In genomic region chrX:16124201-16124600, GRCh38 we compare ENCODE assay signal across 26 cellular contexts. TPM values are rescaled to one million over a fixed set of nuclear protein-coding genes. Genes with fewer than 3 reads are reported as not detected.
A peak's percentile ranks its signal among the peaks of the same experiment; 100 is the strongest.
DNase-seq lines count a peak whose midpoint lies in the region; ATAC-seq, FAIRE-seq and TF ChIP-seq lines count a peak whose summit lies in the region.
"Had no signal": no experiment of that assay in that cellular context is flagged by ENCODE, and none has a peak within 500 bp of the region (broad histone marks: within the 10 kb centered on the region; RNA-seq: fewer than 3 reads in every experiment).

No MANE protein-coding gene starts in this region.

- H3K27ac Mint-ChIP-seq in osteocyte (ENCODE audit: unreplicated experiment) = no peak overlapping the region
- no peak overlapping the region for H3K27ac Mint-ChIP-seq in stimulated activated effector memory CD8-positive, alpha-beta T cell treated with anti-CD3 and anti-CD28 coated beads, Interleukin-12 subunit alpha, Interleukin-12 subunit beta, amount 100 ng/mL, for 72 hours
- H3K27ac Mint-ChIP-seq: activated CD4-positive, alpha-beta T cell treated with anti-CD3 and anti-CD28 coated beads, Interleukin-2, amount 10 ng/mL, durations not matched to agents 7 days and 5 days; naive thymus-derived CD8-positive, alpha-beta T cell; T-helper 1 cell treated with Interleukin-12 subunit alpha and Interleukin-12 subunit beta and Interleukin-4 antibody, amounts not matched to agents 30 μg/mL and 1 μg/mL, for 36 hours had no signal

- intact Hi-C loops in OCI-LY7 (cut with micrococcal nuclease; ENCODE audit: unreplicated experiment) = loop anchor here (5.0 kb wide), 2 partner anchors 192 to 272 kb away; partner anchors contain the start of gene AP1S2
- intact Hi-C loops in sigmoid colon (cut with DNase I) = loop anchor here (10.0 kb wide), 1 partner anchor 321 kb away; no protein-coding TSS in a partner anchor

- DNase-seq in GM12892 (ENCODE audit: insufficient read length) (no peak), OCI-LY7 (ENCODE audit: low spot score) (no peak), osteocyte (ENCODE audit: extremely low spot score, unreplicated experiment) (no peak), DMS114 treated with DMSO at 0.1 percent for 48 hours (lab: John Stamatoyannopoulos, UW; ENCODE audit: unreplicated experiment) (no peak), sigmoid colon (no peak), NCI-H748 treated with DMSO at 0.1 percent for 48 hours (lab: John Stamatoyannopoulos, UW) (no peak)
- DNase-seq in stimulated activated effector memory CD8-positive, alpha-beta T cell treated with anti-CD3 and anti-CD28 coated beads, Interleukin-12 subunit alpha, Interleukin-12 subunit beta, amount 100 ng/mL, for 72 hours (ENCODE audit: low spot score in 2 of 2) = no peak
- DNase-seq: activated CD4-positive, alpha-beta T cell treated with anti-CD3 and anti-CD28 coated beads, Interleukin-2, amount 10 ng/mL, durations not matched to agents 7 days and 5 days; activated naive CD4-positive, alpha-beta T cell; activated T-cell treated with anti-CD3 and anti-CD28 coated beads, Interleukin-2, amount 50 U/mL, for 48 hours; left colon; naive thymus-derived CD8-positive, alpha-beta T cell; NCI-H1417; NCI-H510A treated with DMSO at 0.1 percent for 48 hours; stimulated activated naive CD8-positive, alpha-beta T cell treated with anti-CD3 and anti-CD28 coated beads, Interleukin-15, Interleukin-2, amounts not matched to agents 100 U/mL and 50 U/mL, for 24 hours; thyroid gland had no signal

- no peak overlapping the region for H3K4me3 ChIP-seq in OCI-LY7 (ENCODE audit: low read depth, low read length, poor library complexity, severe bottlenecking)
- H3K4me3 ChIP-seq in gastroesophageal sphincter = peak overlapping the region; percentile 46 to 77
- peak overlapping the region in 1 of 4 donors; percentile 9 for H3K4me3 ChIP-seq in sigmoid colon
- H3K4me3 ChIP-seq: breast epithelium, coronary artery, K562, right atrium auricular region, SJSA1, thyroid gland had no signal

- no peaks in the 10 kb centered on the region for H3K36me3 ChIP-seq in OCI-LY7 (ENCODE audit: insufficient read depth, low read length)
- no peaks in the 10 kb centered on the region for H3K36me3 ChIP-seq in gastroesophageal sphincter
- no peaks in the 10 kb centered on the region for H3K36me3 ChIP-seq in sigmoid colon
- H3K36me3 ChIP-seq: breast epithelium, right atrium auricular region, SJSA1, thyroid gland had no signal

- H3K9me3 ChIP-seq in OCI-LY7 (ENCODE audit: low read length) (peaks cover under 1% of the 10 kb centered on the region; the same call in 1 of the 2 replicates), gastroesophageal sphincter (no peaks in the 10 kb centered on the region), sigmoid colon (no peaks in the 10 kb centered on the region)
- H3K9me3 ChIP-seq: SJSA1, thyroid gland had no signal

- 57 to 63% methylated on average over 3 of the region's 7 CpGs for WGBS in gastroesophageal sphincter (ENCODE audit: low coverage in 1 of 2), 2 donors
- WGBS in sigmoid colon, 2 donors = 85 to 89% methylated on average over 7 of the region's 7 CpGs

- H3K9me3 Mint-ChIP-seq in osteocyte (ENCODE audit: unreplicated experiment) = peaks cover 3% of the 10 kb centered on the region
- H3K9me3 Mint-ChIP-seq in stimulated activated effector memory CD8-positive, alpha-beta T cell treated with anti-CD3 and anti-CD28 coated beads, Interleukin-12 subunit alpha, Interleukin-12 subunit beta, amount 100 ng/mL, for 72 hours = no peaks in the 10 kb centered on the region
- H3K9me3 Mint-ChIP-seq: activated CD4-positive, alpha-beta T cell treated with anti-CD3 and anti-CD28 coated beads, Interleukin-2, amount 10 ng/mL, durations not matched to agents 7 days and 5 days; T-helper 1 cell treated with Interleukin-12 subunit alpha and Interleukin-12 subunit beta and Interleukin-4 antibody, amounts not matched to agents 30 μg/mL and 1 μg/mL, for 36 hours had no signal

- POLR2A ChIA-PET in OCI-LY7 (lab: Charles Lee) = no interaction called here

- no peak for ATAC-seq in gastroesophageal sphincter
- ATAC-seq in stimulated activated effector memory CD8-positive, alpha-beta T cell treated with anti-CD3 and anti-CD28 coated beads, Interleukin-12 subunit alpha, Interleukin-12 subunit beta, amount 100 ng/mL, for 72 hours = no peak
- ATAC-seq: left colon; stimulated activated naive CD8-positive, alpha-beta T cell treated with anti-CD3 and anti-CD28 coated beads, Interleukin-15, Interleukin-2, amounts not matched to agents 100 U/mL and 50 U/mL, for 24 hours had no signal

- TF ChIP-seq EP300 in gastroesophageal sphincter (IDR thresholded peaks at IDR 0.05) (no peak), sigmoid colon (IDR thresholded peaks at IDR 0.05) (no peak)

- CTCF ChIA-PET in OCI-LY7 (lab: Charles Lee; ENCODE audit: unreplicated experiment) = no interaction called here

- TF ChIP-seq CTCF in OCI-LY7 (conservative IDR thresholded peaks at IDR 0.05; ENCODE audit: low read length) (no peak), gastroesophageal sphincter (IDR thresholded peaks at IDR 0.05) (no peak), osteocyte (IDR thresholded peaks at IDR 0.05) (no peak), sigmoid colon (IDR thresholded peaks at IDR 0.05) (no peak)

- H3K27me3 ChIP-seq in gastroesophageal sphincter = no peaks in the 10 kb centered on the region
- no peaks in the 10 kb centered on the region for H3K27me3 ChIP-seq in sigmoid colon
- H3K27me3 ChIP-seq: right atrium auricular region, SJSA1, thyroid gland had no signal

- H3K4me1 ChIP-seq in OCI-LY7 (ENCODE audit: insufficient read depth, low read length, poor library complexity, severe bottlenecking) = peaks cover 74% of the 10 kb centered on the region
- H3K4me1 ChIP-seq in gastroesophageal sphincter = peaks cover 0 to 3% (median 0%) of the 10 kb centered on the region in 3 donors
- peaks cover 0 to 5% (median 0%) of the 10 kb centered on the region in 4 donors for H3K4me1 ChIP-seq in sigmoid colon
- H3K4me1 ChIP-seq: breast epithelium, right atrium auricular region, thyroid gland had no signal

- H3K9me2 ChIP-seq in OCI-LY7 (ENCODE audit: insufficient read depth, low read length) = no peaks in the 10 kb centered on the region

- H3K36me3 Mint-ChIP-seq in osteocyte (ENCODE audit: unreplicated experiment) = no peaks in the 10 kb centered on the region
- no peaks in the 10 kb centered on the region for H3K36me3 Mint-ChIP-seq in stimulated activated effector memory CD8-positive, alpha-beta T cell treated with anti-CD3 and anti-CD28 coated beads, Interleukin-12 subunit alpha, Interleukin-12 subunit beta, amount 100 ng/mL, for 72 hours
- H3K36me3 Mint-ChIP-seq: naive thymus-derived CD8-positive, alpha-beta T cell had no signal

- H3K27ac ChIP-seq in OCI-LY7 (ENCODE audit: low read depth, low read length, poor library complexity, severe bottlenecking) (no peak overlapping the region), gastroesophageal sphincter (peak overlapping the region; percentile 20 to 59 (median 38)), sigmoid colon (peak overlapping the region in 1 of 4 donors; percentile 31)
- H3K27ac ChIP-seq: breast epithelium, coronary artery, right atrium auricular region, thyroid gland had no signal

- BruUV-seq in OCI-LY7 (replicated peaks; lab: Mats Ljungman, UMichigan) = no TSS peak

- no peaks in the 10 kb centered on the region for H4K20me1 ChIP-seq in OCI-LY7 (ENCODE audit: insufficient read depth, low read length)

- peaks cover under 1% of the 10 kb centered on the region for H3K27me3 Mint-ChIP-seq in osteocyte (ENCODE audit: unreplicated experiment)

- H3K4me1 Mint-ChIP-seq in osteocyte (ENCODE audit: unreplicated experiment) = peaks cover 37% of the 10 kb centered on the region
- peaks cover 14% of the 10 kb centered on the region for H3K4me1 Mint-ChIP-seq in stimulated activated effector memory CD8-positive, alpha-beta T cell treated with anti-CD3 and anti-CD28 coated beads, Interleukin-12 subunit alpha, Interleukin-12 subunit beta, amount 100 ng/mL, for 72 hours

- H3K79me2 ChIP-seq in OCI-LY7 (ENCODE audit: insufficient read depth, low read depth, low read length) = no peaks in the 10 kb centered on the region

- no peak overlapping the region for H3K4me2 ChIP-seq in OCI-LY7 (ENCODE audit: low read length)

- H3K4me3 Mint-ChIP-seq in osteocyte (ENCODE audit: unreplicated experiment) = peak overlapping the region; percentile 50
- H3K4me3 Mint-ChIP-seq in stimulated activated effector memory CD8-positive, alpha-beta T cell treated with anti-CD3 and anti-CD28 coated beads, Interleukin-12 subunit alpha, Interleukin-12 subunit beta, amount 100 ng/mL, for 72 hours = no peak overlapping the region
- H3K4me3 Mint-ChIP-seq: activated CD4-positive, alpha-beta T cell treated with anti-CD3 and anti-CD28 coated beads, Interleukin-2, amount 10 ng/mL, durations not matched to agents 7 days and 5 days; naive thymus-derived CD8-positive, alpha-beta T cell; T-helper 1 cell treated with Interleukin-12 subunit alpha and Interleukin-12 subunit beta and Interleukin-4 antibody, amounts not matched to agents 30 μg/mL and 1 μg/mL, for 36 hours had no signal

- no peak for TF ChIP-seq POLR2A in GM12892 (IDR thresholded peaks at IDR 0.05; ENCODE audit: low read depth, low read length)
- TF ChIP-seq POLR2A in gastroesophageal sphincter (IDR thresholded peaks at IDR 0.05) = no peak
- TF ChIP-seq POLR2A in sigmoid colon (IDR thresholded peaks at IDR 0.05) = no peak

- H2AFZ ChIP-seq in OCI-LY7 (ENCODE audit: low read length) = peak overlapping the region; percentile 87; the same call in 1 of the 2 replicates

- peak; percentile 50 for FAIRE-seq in GM12892 (lab: Jason Lieb, UNC)
- FAIRE-seq: K562 had no signal

RNA-seq across cellular contexts. Expression of gene GRPR, which starts 0.8 kb away (rescaled TPM):
- not detected for polyA plus RNA-seq in GM12892 (2012; ENCODE audit: missing spikeins)
- total RNA-seq in OCI-LY7 (2014; rRNA removed; shearing (Covaris generic)) = 0.47 TPM in 1 of 2 replicates, not detected in the other
- total RNA-seq in OCI-LY7 (2022) (0.31 TPM in 1 of 2 replicates, not detected in the other), gastroesophageal sphincter (10 to 100 TPM in 3 of 4 donors, 1 to 10 TPM in 1; 3.2 to 39.5 (median 16.0) TPM), osteocyte (4.0 and 4.7 TPM in 2 replicates), sigmoid colon (1 to 10 TPM in 2 of 4 donors, under 1 TPM in 2; 0.54 to 2.8 (median 1.1) TPM)
- polyA plus RNA-seq in sigmoid colon = under 1 TPM in 1 of 3 donors, not detected in 2; 0.19 TPM
- total RNA-seq: K562, MCF 10A had no signal
- polyA plus RNA-seq: naive thymus-derived CD8-positive, alpha-beta T cell had no signal

RNA-seq across cellular contexts. Expression of gene MAGEB17, which starts 43.1 kb away (rescaled TPM):
- not detected for polyA plus RNA-seq in GM12892 (2012; ENCODE audit: missing spikeins)
- not detected in 2 replicates for total RNA-seq in OCI-LY7 (2014; rRNA removed; shearing (Covaris generic))
- total RNA-seq in OCI-LY7 (2022) (not detected in 2 replicates), gastroesophageal sphincter (1 to 10 TPM in 3 of 4 donors, not detected in 1; 1.4 to 2.4 (median 1.9) TPM), osteocyte (not detected in 2 replicates), sigmoid colon (under 1 TPM in 1 of 4 donors, not detected in 3; 0.66 TPM)
- under 1 TPM in 2 of 3 donors, not detected in 1; 0.04 to 0.60 TPM for polyA plus RNA-seq in sigmoid colon
- total RNA-seq: activated CD4-positive, alpha-beta T cell treated with anti-CD3 and anti-CD28 coated beads, Interleukin-2, amount 10 ng/mL, durations not matched to agents 7 days and 5 days; left colon; MCF 10A; naive thymus-derived CD8-positive, alpha-beta T cell; omental fat pad; RPMI7951 had no signal
- polyA plus RNA-seq: naive thymus-derived CD8-positive, alpha-beta T cell had no signal
